In the genomic region with DNA sequence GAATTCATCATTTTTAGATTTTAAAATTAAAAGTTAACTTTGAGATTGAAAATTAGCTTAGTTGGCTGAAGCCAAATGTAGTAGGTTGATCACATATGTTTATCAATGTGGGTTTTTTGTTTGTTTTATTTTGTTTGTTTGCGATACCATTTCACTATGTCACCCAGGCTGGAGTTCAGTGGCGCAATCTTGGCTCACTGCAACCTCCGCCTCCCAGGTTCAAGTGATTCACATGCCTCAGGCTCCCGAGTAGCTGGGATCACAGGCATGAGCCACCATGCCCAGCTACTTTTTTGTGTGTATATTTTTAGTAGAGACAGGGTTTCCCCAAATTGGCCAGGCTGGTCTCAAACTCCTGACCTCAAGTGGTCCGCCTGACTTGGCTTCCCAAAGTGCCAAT, we compare ENCODE assay signal across 1 cellular context.
TF ChIP-seq lines count a peak whose summit lies in the region.

No MANE protein-coding gene starts in this region.

TF ChIP-seq in liver, 16 proteins besides CTCF, POLR2A, EP300 and RAD21 (continued from another document):
- TF ChIP-seq, protein P1, sequence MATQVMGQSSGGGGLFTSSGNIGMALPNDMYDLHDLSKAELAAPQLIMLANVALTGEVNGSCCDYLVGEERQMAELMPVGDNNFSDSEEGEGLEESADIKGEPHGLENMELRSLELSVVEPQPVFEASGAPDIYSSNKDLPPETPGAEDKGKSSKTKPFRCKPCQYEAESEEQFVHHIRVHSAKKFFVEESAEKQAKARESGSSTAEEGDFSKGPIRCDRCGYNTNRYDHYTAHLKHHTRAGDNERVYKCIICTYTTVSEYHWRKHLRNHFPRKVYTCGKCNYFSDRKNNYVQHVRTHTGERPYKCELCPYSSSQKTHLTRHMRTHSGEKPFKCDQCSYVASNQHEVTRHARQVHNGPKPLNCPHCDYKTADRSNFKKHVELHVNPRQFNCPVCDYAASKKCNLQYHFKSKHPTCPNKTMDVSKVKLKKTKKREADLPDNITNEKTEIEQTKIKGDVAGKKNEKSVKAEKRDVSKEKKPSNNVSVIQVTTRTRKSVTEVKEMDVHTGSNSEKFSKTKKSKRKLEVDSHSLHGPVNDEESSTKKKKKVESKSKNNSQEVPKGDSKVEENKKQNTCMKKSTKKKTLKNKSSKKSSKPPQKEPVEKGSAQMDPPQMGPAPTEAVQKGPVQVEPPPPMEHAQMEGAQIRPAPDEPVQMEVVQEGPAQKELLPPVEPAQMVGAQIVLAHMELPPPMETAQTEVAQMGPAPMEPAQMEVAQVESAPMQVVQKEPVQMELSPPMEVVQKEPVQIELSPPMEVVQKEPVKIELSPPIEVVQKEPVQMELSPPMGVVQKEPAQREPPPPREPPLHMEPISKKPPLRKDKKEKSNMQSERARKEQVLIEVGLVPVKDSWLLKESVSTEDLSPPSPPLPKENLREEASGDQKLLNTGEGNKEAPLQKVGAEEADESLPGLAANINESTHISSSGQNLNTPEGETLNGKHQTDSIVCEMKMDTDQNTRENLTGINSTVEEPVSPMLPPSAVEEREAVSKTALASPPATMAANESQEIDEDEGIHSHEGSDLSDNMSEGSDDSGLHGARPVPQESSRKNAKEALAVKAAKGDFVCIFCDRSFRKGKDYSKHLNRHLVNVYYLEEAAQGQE (IDR thresholded peaks at IDR 0.05) = no peak
- TF ChIP-seq RXRA (IDR thresholded peaks at IDR 0.05) = peak in 1 of 2 donors; percentile 54
- no peak for TF ChIP-seq TAF1 (conservative IDR thresholded peaks at IDR 0.05)
- TF ChIP-seq, protein P2, sequence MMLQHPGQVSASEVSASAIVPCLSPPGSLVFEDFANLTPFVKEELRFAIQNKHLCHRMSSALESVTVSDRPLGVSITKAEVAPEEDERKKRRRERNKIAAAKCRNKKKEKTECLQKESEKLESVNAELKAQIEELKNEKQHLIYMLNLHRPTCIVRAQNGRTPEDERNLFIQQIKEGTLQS (IDR thresholded peaks at IDR 0.05) = no peak
- TF ChIP-seq GABPA (IDR thresholded peaks at IDR 0.05 in 1 of 2, conservative IDR thresholded peaks at IDR 0.05 in 1 of 2) = no peak
- TF ChIP-seq JUND (IDR thresholded peaks at IDR 0.05) = no peak
- peak; percentile 22 for TF ChIP-seq YY1 (IDR thresholded peaks at IDR 0.05)
- no peak for TF ChIP-seq SP1 (IDR thresholded peaks at IDR 0.05)
- TF ChIP-seq, protein P3, sequence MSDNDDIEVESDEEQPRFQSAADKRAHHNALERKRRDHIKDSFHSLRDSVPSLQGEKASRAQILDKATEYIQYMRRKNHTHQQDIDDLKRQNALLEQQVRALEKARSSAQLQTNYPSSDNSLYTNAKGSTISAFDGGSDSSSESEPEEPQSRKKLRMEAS (IDR thresholded peaks at IDR 0.05) = no peak
- no peak for TF ChIP-seq FOXA1 (IDR thresholded peaks at IDR 0.05)
